ENCODE assay signal across 16 cellular contexts in genomic region chr7:116811768-116812167, GRCh38. TPM values are rescaled to one million over a fixed set of nuclear protein-coding genes. Genes with fewer than 3 reads are reported as not detected.
DNase-seq lines count a peak whose midpoint lies in the region; ATAC-seq and TF ChIP-seq lines count a peak whose summit lies in the region.
"Had no signal": no experiment of that assay in that cellular context is flagged by ENCODE, and none has a peak within 500 bp of the region (broad histone marks: within the 10 kb centered on the region; RNA-seq: fewer than 3 reads in every experiment).

No MANE protein-coding gene starts in this region.

- H3K4me3 Mint-ChIP-seq in Caco-2 (ENCODE audit: unreplicated experiment) (peak overlapping the region; percentile 75), HFFc6 (no peak overlapping the region), WTC11 (no peak overlapping the region)
- H3K4me3 Mint-ChIP-seq: CD4-positive, alpha-beta memory T cell; GM23338 had no signal

- POLR2A ChIA-PET in Caco-2 (lab: Charles Lee), result no interaction called here
- POLR2A ChIA-PET in WTC11 (lab: Charles Lee), result no interaction called here

- H3K9me3 ChIP-seq in Caco-2 (no peaks in the 10 kb centered on the region), right lobe of liver (no peaks in the 10 kb centered on the region)
- H3K9me3 ChIP-seq: BE2C had no signal

- H3K36me3 ChIP-seq in Caco-2 (ENCODE audit: control insufficient read depth, insufficient read depth, low read length) (no peaks in the 10 kb centered on the region), right lobe of liver (no peaks in the 10 kb centered on the region)
- H3K36me3 ChIP-seq: BE2C had no signal

- CTCF ChIA-PET in Caco-2 (lab: Charles Lee) (interaction anchor here (1.4 kb wide), 1 partner anchor 631 kb away, joined by 3 read pairs; no protein-coding TSS in a partner anchor), WTC11 (lab: Charles Lee) (interaction anchor here (0.7 kb wide), 1 partner anchor 52 kb away, joined by 3 read pairs; no protein-coding TSS in a partner anchor)

- H3K4me1 ChIP-seq in Caco-2, result peaks cover 51% of the 10 kb centered on the region
- H3K4me1 ChIP-seq in right lobe of liver, result peaks cover 0 to 35% (median 10%) of the 10 kb centered on the region in 4 donors
- H3K4me1 ChIP-seq: BE2C had no signal

- no peak for TF ChIP-seq POLR2A in right lobe of liver (IDR thresholded peaks at IDR 0.05)

- WGBS in right lobe of liver (ENCODE audit: insufficient coverage, low coverage, low lambda C conversion rate, missing lambda C conversion rate), result 35% methylated on average over 3 of the region's 3 CpGs

- ATAC-seq in right lobe of liver (peak in 1 of 4 donors; percentile 1), GM18858 (IDR thresholded peaks at IDR 0.05; ENCODE audit: unreplicated experiment) (no peak), WTC11 (no peak)
- ATAC-seq: GM12878, GM23338, K562 had no signal

- H3K36me3 Mint-ChIP-seq in Caco-2 (ENCODE audit: insufficient read depth, unreplicated experiment), result peaks cover 6% of the 10 kb centered on the region
- no peaks in the 10 kb centered on the region for H3K36me3 Mint-ChIP-seq in HFFc6 (ENCODE audit: low read depth)
- H3K36me3 Mint-ChIP-seq in WTC11, result no peaks in the 10 kb centered on the region
- H3K36me3 Mint-ChIP-seq: CD4-positive, alpha-beta memory T cell had no signal

- DNase-seq in Caco-2 (no peak), right lobe of liver (no peak), HFFc6 (no peak), DMS53 treated with DMSO at 0.1 percent for 48 hours (lab: John Stamatoyannopoulos, UW; ENCODE audit: unreplicated experiment) (no peak), WTC11 (ENCODE audit: low spot score) (no peak)
- DNase-seq: BE2C; CD4-positive, alpha-beta memory T cell; DMS53; H7; Kasumi-1 had no signal

- BruUV-seq in Caco-2 (replicated peaks; lab: Mats Ljungman, UMichigan), result no TSS peak

- H3K27ac Mint-ChIP-seq in Caco-2 (ENCODE audit: unreplicated experiment) (peak overlapping the region; percentile 89), HFFc6 (no peak overlapping the region), WTC11 (no peak overlapping the region)
- H3K27ac Mint-ChIP-seq: CD4-positive, alpha-beta memory T cell; GM23338 had no signal

- H3K27me3 ChIP-seq in Caco-2 (replicated peaks; ENCODE audit: control insufficient read depth, insufficient read depth, low read length) (no peaks in the 10 kb centered on the region), right lobe of liver (no peaks in the 10 kb centered on the region)

- H3K9me3 Mint-ChIP-seq in Caco-2 (ENCODE audit: unreplicated experiment) (no peaks in the 10 kb centered on the region), HFFc6 (no peaks in the 10 kb centered on the region), WTC11 (no peaks in the 10 kb centered on the region)
- H3K9me3 Mint-ChIP-seq: CD4-positive, alpha-beta memory T cell; GM23338 had no signal

- H3K27me3 Mint-ChIP-seq in Caco-2 (ENCODE audit: insufficient read depth, unreplicated experiment), result no peaks in the 10 kb centered on the region
- peaks cover 1% of the 10 kb centered on the region; the same call in 1 of the 2 replicates for H3K27me3 Mint-ChIP-seq in HFFc6 (ENCODE audit: insufficient read depth)
- no peaks in the 10 kb centered on the region for H3K27me3 Mint-ChIP-seq in WTC11 (ENCODE audit: low read depth)
- H3K27me3 Mint-ChIP-seq: CD4-positive, alpha-beta memory T cell had no signal

- peak overlapping the region; percentile 67 for H3K27ac ChIP-seq in VCaP
- peak overlapping the region; percentile 43 to 91 (median 91) for H3K27ac ChIP-seq in right lobe of liver
- H3K27ac ChIP-seq: C4-2B had no signal

- H3K4me3 ChIP-seq in Caco-2 (ENCODE audit: low read depth, low read length) (peak overlapping the region; percentile 33), right lobe of liver (peak overlapping the region in 2 of 3 donors; percentile 44 to 49)
- H3K4me3 ChIP-seq: GM12878, GM23338, K562 had no signal

- intact Hi-C loops in Caco-2 (cut with micrococcal nuclease; ENCODE audit: unreplicated experiment), result loop anchor here (2.0 to 5.0 kb wide), 3 partner anchors 66 to 316 kb away; partner anchors contain the start of gene ST7
- intact Hi-C loops in right lobe of liver (cut with DNase I), result loop anchor here in 1 of 2 donors (10.0 kb wide), 1 partner anchor 217 kb away; no protein-coding TSS in a partner anchor

- H3K4me1 Mint-ChIP-seq in Caco-2 (ENCODE audit: low read depth, unreplicated experiment) (peaks cover 44% of the 10 kb centered on the region), HFFc6 (ENCODE audit: low read depth) (peaks cover 43% of the 10 kb centered on the region), WTC11 (peaks cover 35% of the 10 kb centered on the region)
- H3K4me1 Mint-ChIP-seq: CD4-positive, alpha-beta memory T cell had no signal

- no peak for TF ChIP-seq CTCF in Caco-2 (IDR thresholded peaks at IDR 0.05; ENCODE audit: insufficient read depth in 1 of 2, low read depth in 1 of 2, low read length in 1 of 2, severe bottlenecking in 1 of 2, unreplicated experiment in 1 of 2)
- no peak for TF ChIP-seq CTCF in VCaP (conservative IDR thresholded peaks at IDR 0.05)
- TF ChIP-seq CTCF in right lobe of liver (IDR thresholded peaks at IDR 0.05), result peak in 1 of 4 donors; percentile 19
- TF ChIP-seq CTCF in HFFc6 (IDR thresholded peaks at IDR 0.05), result no peak
- no peak for TF ChIP-seq CTCF in WTC11 (IDR thresholded peaks at IDR 0.05)

TF ChIP-seq in WTC11, 78 proteins besides CTCF, POLR2A, EP300 and RAD21 (continues in another document):
- TF ChIP-seq ZNF396 (CRISPR knock-in tag; IDR thresholded peaks at IDR 0.05; ENCODE audit: borderline replicate concordance) (no peak), PRRX2 (CRISPR knock-in tag; IDR thresholded peaks at IDR 0.05) (no peak), NFE2L1 (CRISPR knock-in tag; IDR thresholded peaks at IDR 0.05) (no peak), ZNF423 (CRISPR knock-in tag; IDR thresholded peaks at IDR 0.05) (no peak), ESRRA (CRISPR knock-in tag; IDR thresholded peaks at IDR 0.05; ENCODE audit: borderline replicate concordance) (no peak), PRDM15 (CRISPR knock-in tag; IDR thresholded peaks at IDR 0.05) (no peak), FOXJ3 (CRISPR knock-in tag; IDR thresholded peaks at IDR 0.05; ENCODE audit: borderline replicate concordance) (no peak)
- TF ChIP-seq, protein P1, sequence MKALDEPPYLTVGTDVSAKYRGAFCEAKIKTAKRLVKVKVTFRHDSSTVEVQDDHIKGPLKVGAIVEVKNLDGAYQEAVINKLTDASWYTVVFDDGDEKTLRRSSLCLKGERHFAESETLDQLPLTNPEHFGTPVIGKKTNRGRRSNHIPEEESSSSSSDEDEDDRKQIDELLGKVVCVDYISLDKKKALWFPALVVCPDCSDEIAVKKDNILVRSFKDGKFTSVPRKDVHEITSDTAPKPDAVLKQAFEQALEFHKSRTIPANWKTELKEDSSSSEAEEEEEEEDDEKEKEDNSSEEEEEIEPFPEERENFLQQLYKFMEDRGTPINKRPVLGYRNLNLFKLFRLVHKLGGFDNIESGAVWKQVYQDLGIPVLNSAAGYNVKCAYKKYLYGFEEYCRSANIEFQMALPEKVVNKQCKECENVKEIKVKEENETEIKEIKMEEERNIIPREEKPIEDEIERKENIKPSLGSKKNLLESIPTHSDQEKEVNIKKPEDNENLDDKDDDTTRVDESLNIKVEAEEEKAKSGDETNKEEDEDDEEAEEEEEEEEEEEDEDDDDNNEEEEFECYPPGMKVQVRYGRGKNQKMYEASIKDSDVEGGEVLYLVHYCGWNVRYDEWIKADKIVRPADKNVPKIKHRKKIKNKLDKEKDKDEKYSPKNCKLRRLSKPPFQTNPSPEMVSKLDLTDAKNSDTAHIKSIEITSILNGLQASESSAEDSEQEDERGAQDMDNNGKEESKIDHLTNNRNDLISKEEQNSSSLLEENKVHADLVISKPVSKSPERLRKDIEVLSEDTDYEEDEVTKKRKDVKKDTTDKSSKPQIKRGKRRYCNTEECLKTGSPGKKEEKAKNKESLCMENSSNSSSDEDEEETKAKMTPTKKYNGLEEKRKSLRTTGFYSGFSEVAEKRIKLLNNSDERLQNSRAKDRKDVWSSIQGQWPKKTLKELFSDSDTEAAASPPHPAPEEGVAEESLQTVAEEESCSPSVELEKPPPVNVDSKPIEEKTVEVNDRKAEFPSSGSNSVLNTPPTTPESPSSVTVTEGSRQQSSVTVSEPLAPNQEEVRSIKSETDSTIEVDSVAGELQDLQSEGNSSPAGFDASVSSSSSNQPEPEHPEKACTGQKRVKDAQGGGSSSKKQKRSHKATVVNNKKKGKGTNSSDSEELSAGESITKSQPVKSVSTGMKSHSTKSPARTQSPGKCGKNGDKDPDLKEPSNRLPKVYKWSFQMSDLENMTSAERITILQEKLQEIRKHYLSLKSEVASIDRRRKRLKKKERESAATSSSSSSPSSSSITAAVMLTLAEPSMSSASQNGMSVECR (CRISPR knock-in tag; IDR thresholded peaks at IDR 0.05; ENCODE audit: borderline replicate concordance), result no peak

RNA-seq across cellular contexts. Expression of gene CAPZA2, which starts 50.6 kb away (rescaled TPM):
- total RNA-seq in Caco-2 (2022), result 271 and 281 TPM in 2 replicates
- total RNA-seq in right lobe of liver, result 100 to 1,000 TPM in 3 of 6 experiments, 10 to 100 TPM in 3; 48.8 to 114 (median 89.8) TPM
- total RNA-seq in HFFc6 (2021; fragmentation: NEBNext Ultra II Directional; extraction: Animal tissue kit (Norgen Biotek cat#: 25700)), result 100 to 1,000 TPM; 216 to 311 (median 275) TPM
- total RNA-seq in WTC11 (2021), result 122 to 153 TPM (median 125 TPM) in 3 replicates
